ENCODE assay signal across 15 cellular contexts in the genomic region with DNA sequence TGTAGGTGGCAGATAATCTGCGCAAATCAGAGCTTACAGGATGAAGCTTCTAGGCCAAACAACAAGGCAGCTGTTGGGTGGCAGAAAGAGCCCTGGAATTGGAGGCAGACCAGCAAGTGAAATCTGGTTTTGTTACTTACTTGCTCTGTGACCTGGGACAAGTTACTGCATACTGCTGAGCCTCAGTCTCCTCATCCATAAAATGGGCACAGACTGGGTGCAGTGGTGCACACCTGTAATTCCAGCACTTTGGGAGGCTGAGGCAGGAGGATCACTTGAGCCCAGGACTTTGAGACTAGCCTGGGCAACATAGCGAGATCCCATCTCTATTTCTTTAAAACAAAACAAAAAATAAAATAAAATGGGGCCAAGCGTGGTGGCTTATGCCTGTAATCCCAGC. TPM values are rescaled to one million over a fixed set of nuclear protein-coding genes. Genes with fewer than 3 reads are reported as not detected.
DNase-seq lines count a peak whose midpoint lies in the region; ATAC-seq, FAIRE-seq and TF ChIP-seq lines count a peak whose summit lies in the region.
"Had no signal": no experiment of that assay in that cellular context is flagged by ENCODE, and none has a peak within 500 bp of the region (broad histone marks: within the 10 kb centered on the region; RNA-seq: fewer than 3 reads in every experiment).

No MANE protein-coding gene starts in this region.

- TF ChIP-seq EP300 in K562 (IDR thresholded peaks at IDR 0.05; ENCODE audit: low read length) = no peak

- no peak for TF ChIP-seq POLR2A in K562 (conservative IDR thresholded peaks at IDR 0.05)
- TF ChIP-seq POLR2A in prostate gland (IDR thresholded peaks at IDR 0.05) = no peak

- no peaks in the 10 kb centered on the region for H3K27me3 ChIP-seq in cardiac muscle cell
- H3K27me3 ChIP-seq in K562 (ENCODE audit: control insufficient read depth in 2 of 2, insufficient read depth in 2 of 2, low read length in 2 of 2) = peaks cover 0 to 13% of the 10 kb centered on the region in 2 experiments; a peak in 2 of 5 replicates
- H3K27me3 ChIP-seq in prostate gland (replicated peaks; ENCODE audit: insufficient read depth) = no peaks in the 10 kb centered on the region
- H3K27me3 ChIP-seq: BLaER1 treated with 17β-estradiol and CSF1 and Interleukin-3, amounts not matched to agents 10 nM and 100 nM had no signal

- H3K27ac ChIP-seq in cardiac muscle cell (peak overlapping the region; percentile 46), K562 (ENCODE audit: extremely low read depth, low read depth, low read length) (no peak overlapping the region), prostate gland (peak overlapping the region; percentile 40 to 72)
- H3K27ac ChIP-seq: BLaER1 treated with 17β-estradiol and CSF1 and Interleukin-3, amounts not matched to agents 10 nM and 100 nM; HL-60 had no signal

- no peaks in the 10 kb centered on the region for H3K9me3 ChIP-seq in cardiac muscle cell (ENCODE audit: low read depth)
- no peaks in the 10 kb centered on the region for H3K9me3 ChIP-seq in K562 (replicated peaks; ENCODE audit: control insufficient read depth, insufficient read depth, low read depth, low read length)
- no peaks in the 10 kb centered on the region for H3K9me3 ChIP-seq in prostate gland

- WGBS in K562 (ENCODE audit: insufficient coverage, low coverage, missing lambda C conversion rate) = 37% methylated on average over 3 of the region's 3 CpGs
- WGBS in prostate gland = 94% methylated on average over 3 of the region's 3 CpGs

- no peak overlapping the region for H3K4me2 ChIP-seq in K562 (ENCODE audit: insufficient read depth, low read length)
- H3K4me2 ChIP-seq: BLaER1 treated with 17β-estradiol and CSF1 and Interleukin-3, amounts not matched to agents 10 nM and 100 nM had no signal

- no peaks in the 10 kb centered on the region for H3K79me2 ChIP-seq in K562 (ENCODE audit: control insufficient read depth, insufficient read depth, low read length)

- H3K4me3 ChIP-seq in cardiac muscle cell (no peak overlapping the region), K562 (no peak overlapping the region), prostate gland (no peak overlapping the region)
- H3K4me3 ChIP-seq: BLaER1 treated with 17β-estradiol and CSF1 and Interleukin-3, amounts not matched to agents 10 nM and 100 nM had no signal

- H3K4me1 ChIP-seq in cardiac muscle cell (ENCODE audit: low read depth) (peaks cover 9% of the 10 kb centered on the region), K562 (replicated peaks in 1 of 2; ENCODE audit: control insufficient read depth in 2 of 2, insufficient read depth in 2 of 2, low read length in 2 of 2) (no peaks in the 10 kb centered on the region; a peak in 1 of 5 replicates), prostate gland (replicated peaks) (no peaks in the 10 kb centered on the region)
- H3K4me1 ChIP-seq: BLaER1 treated with 17β-estradiol and CSF1 and Interleukin-3, amounts not matched to agents 10 nM and 100 nM had no signal

- FAIRE-seq in K562 (lab: Jason Lieb, UNC) = no peak
- FAIRE-seq: H54 had no signal

- CTCF ChIA-PET in K562 (lab: Yijun Ruan, JAX; ENCODE audit: low intra/inter-chr PET ratio) = no interaction called here
- CTCF ChIA-PET in activated naive CD4-positive, alpha-beta T cell treated with anti-CD3 and anti-CD28 coated beads, Interleukin-2, amount 10 ng/mL, durations not matched to agents 7 days and 5 days (lab: Charles Lee) = no interaction called here

- no peaks in the 10 kb centered on the region for H3K36me3 Mint-ChIP-seq in nephron (ENCODE audit: low read depth)
- no peaks in the 10 kb centered on the region for H3K36me3 Mint-ChIP-seq in activated naive CD4-positive, alpha-beta T cell treated with anti-CD3 and anti-CD28 coated beads, Interleukin-2, amount 10 ng/mL, durations not matched to agents 7 days and 5 days
- no peaks in the 10 kb centered on the region for H3K36me3 Mint-ChIP-seq in activated T-helper 17 cell treated with anti-CD3 and anti-CD28 coated beads, Interleukin-2, amount 50 U/mL, for 72 hours (ENCODE audit: low read depth)
- H3K36me3 Mint-ChIP-seq: CD4-positive, CD25-positive, alpha-beta regulatory T cell had no signal

- BruUV-seq in K562 (replicated peaks; lab: Mats Ljungman, UMichigan) = no TSS peak

- no peaks in the 10 kb centered on the region for H3K9me1 ChIP-seq in K562 (ENCODE audit: control insufficient read depth, insufficient read depth, low read length)

- intact Hi-C loops in Right ventricle myocardium superior (cut with DNase I) (no loop called here), K562 (cut with micrococcal nuclease) (no loop called here), prostate gland (cut with DNase I) (no loop called here)

- H3K27me3 Mint-ChIP-seq in nephron (ENCODE audit: low read depth) = no peaks in the 10 kb centered on the region
- H3K27me3 Mint-ChIP-seq in activated naive CD4-positive, alpha-beta T cell treated with anti-CD3 and anti-CD28 coated beads, Interleukin-2, amount 10 ng/mL, durations not matched to agents 7 days and 5 days = peaks cover 25% of the 10 kb centered on the region
- peaks cover 3% of the 10 kb centered on the region for H3K27me3 Mint-ChIP-seq in activated T-helper 17 cell treated with anti-CD3 and anti-CD28 coated beads, Interleukin-2, amount 50 U/mL, for 72 hours

- H3K9me3 Mint-ChIP-seq in nephron = no peaks in the 10 kb centered on the region
- H3K9me3 Mint-ChIP-seq in activated naive CD4-positive, alpha-beta T cell treated with anti-CD3 and anti-CD28 coated beads, Interleukin-2, amount 10 ng/mL, durations not matched to agents 7 days and 5 days = peaks cover 5% of the 10 kb centered on the region
- H3K9me3 Mint-ChIP-seq in activated T-helper 17 cell treated with anti-CD3 and anti-CD28 coated beads, Interleukin-2, amount 50 U/mL, for 72 hours = no peaks in the 10 kb centered on the region

- no peak overlapping the region for H3K4me3 Mint-ChIP-seq in nephron
- H3K4me3 Mint-ChIP-seq in activated naive CD4-positive, alpha-beta T cell treated with anti-CD3 and anti-CD28 coated beads, Interleukin-2, amount 10 ng/mL, durations not matched to agents 7 days and 5 days = no peak overlapping the region
- no peak overlapping the region for H3K4me3 Mint-ChIP-seq in activated T-helper 17 cell treated with anti-CD3 and anti-CD28 coated beads, Interleukin-2, amount 50 U/mL, for 72 hours
- H3K4me3 Mint-ChIP-seq: CD4-positive, CD25-positive, alpha-beta regulatory T cell had no signal

- H2AFZ ChIP-seq in K562 (ENCODE audit: low read depth, low read length) = no peak overlapping the region

- POLR2A ChIA-PET in K562 (lab: Yijun Ruan, JAX) = interaction anchor here (1.0 kb wide), 1 partner anchor 8 kb away, joined by 3 read pairs; no protein-coding TSS in a partner anchor

- H3K36me3 ChIP-seq in cardiac muscle cell = no peaks in the 10 kb centered on the region
- H3K36me3 ChIP-seq in K562 (ENCODE audit: control insufficient read depth, insufficient read depth, low read length) = no peaks in the 10 kb centered on the region
- no peaks in the 10 kb centered on the region for H3K36me3 ChIP-seq in prostate gland
- H3K36me3 ChIP-seq: BLaER1 treated with 17β-estradiol and CSF1 and Interleukin-3, amounts not matched to agents 10 nM and 100 nM had no signal

- no peak overlapping the region for H3K9ac ChIP-seq in K562 (ENCODE audit: insufficient read depth in 1 of 2, low read depth in 2 of 2, low read length in 2 of 2)
- H3K9ac ChIP-seq: BLaER1 treated with 17β-estradiol and CSF1 and Interleukin-3, amounts not matched to agents 10 nM and 100 nM had no signal

- DNase-seq in cardiac muscle cell (ENCODE audit: low read depth in 1 of 2, low spot score in 1 of 2) (no peak), Right ventricle myocardium superior (no peak), K562 (ENCODE audit: extremely low read depth in 1 of 4, low spot score in 3 of 4) (no peak), prostate gland (ENCODE audit: low spot score) (no peak), NCI-H774 (lab: John Stamatoyannopoulos, UW) (no peak)
- DNase-seq in activated naive CD4-positive, alpha-beta T cell treated with anti-CD3 and anti-CD28 coated beads, Interleukin-2, amount 10 ng/mL, durations not matched to agents 7 days and 5 days = no peak
- DNase-seq: 8988T; ACHN; CD4-positive, CD25-positive, alpha-beta regulatory T cell had no signal

- ATAC-seq in Right ventricle myocardium superior (ENCODE audit: poor library complexity) (no peak), K562 (no peak)
- no peak for ATAC-seq in activated T-helper 17 cell treated with anti-CD3 and anti-CD28 coated beads, Interleukin-2, amount 50 U/mL, for 72 hours (replicated peaks)
- ATAC-seq: HCT116 had no signal

- no peaks in the 10 kb centered on the region for H4K20me1 ChIP-seq in K562 (replicated peaks; ENCODE audit: control insufficient read depth, insufficient read depth, low read length)
- H4K20me1 ChIP-seq: BLaER1 treated with 17β-estradiol and CSF1 and Interleukin-3, amounts not matched to agents 10 nM and 100 nM had no signal

- peaks cover 9% of the 10 kb centered on the region for H3K4me1 Mint-ChIP-seq in nephron
- peaks cover 3% of the 10 kb centered on the region for H3K4me1 Mint-ChIP-seq in activated naive CD4-positive, alpha-beta T cell treated with anti-CD3 and anti-CD28 coated beads, Interleukin-2, amount 10 ng/mL, durations not matched to agents 7 days and 5 days
- H3K4me1 Mint-ChIP-seq in activated T-helper 17 cell treated with anti-CD3 and anti-CD28 coated beads, Interleukin-2, amount 50 U/mL, for 72 hours = no peaks in the 10 kb centered on the region

- no peak for TF ChIP-seq CTCF in cardiac muscle cell (IDR thresholded peaks at IDR 0.05; ENCODE audit: low read depth, low read length)
- no peak for TF ChIP-seq CTCF in K562 (IDR thresholded peaks at IDR 0.05 in 2 of 3, conservative IDR thresholded peaks at IDR 0.05 in 1 of 3; ENCODE audit: insufficient read depth in 2 of 3, low read depth in 1 of 3, low read length in 3 of 3)
- no peak for TF ChIP-seq CTCF in nephron (IDR thresholded peaks at IDR 0.05; ENCODE audit: unreplicated experiment in 3 of 3)
- TF ChIP-seq CTCF in prostate gland (IDR thresholded peaks at IDR 0.05) = no peak

- in situ Hi-C loops in K562 (cut with MboI) = no loop called here

- peak overlapping the region; percentile 39 to 86 (median 55) for H3K27ac Mint-ChIP-seq in nephron
- H3K27ac Mint-ChIP-seq in activated naive CD4-positive, alpha-beta T cell treated with anti-CD3 and anti-CD28 coated beads, Interleukin-2, amount 10 ng/mL, durations not matched to agents 7 days and 5 days = no peak overlapping the region
- no peak overlapping the region for H3K27ac Mint-ChIP-seq in activated T-helper 17 cell treated with anti-CD3 and anti-CD28 coated beads, Interleukin-2, amount 50 U/mL, for 72 hours
- H3K27ac Mint-ChIP-seq: CD4-positive, CD25-positive, alpha-beta regulatory T cell had no signal

- TF ChIP-seq RAD21 in K562 (CRISPR knock-in tag; conservative IDR thresholded peaks at IDR 0.05 in 1 of 2, IDR thresholded peaks at IDR 0.05 in 1 of 2) = no peak

RNA-seq across cellular contexts. Expression of a gene that starts 31.4 kb away (rescaled TPM):
- total RNA-seq in cardiac muscle cell (759 and 1,227 TPM in 2 replicates), Right ventricle myocardium superior (119 TPM), K562 (2014; rRNA removed) (931 and 1,004 TPM in 2 replicates), K562 (2014; rRNA removed; fragmentation: Illumina TruSeq; extraction: Trizol) (412 and 414 TPM in 2 replicates), K562 (2015; rRNA removed; fragmentation: Illumina TruSeq; extraction: Trizol) (602 and 624 TPM in 2 replicates), K562 (2021) (597 and 695 TPM in 2 replicates), prostate gland (100 to 1,000 TPM; 616 to 965 TPM)
- polyA plus RNA-seq in cardiac muscle cell (1,076 and 1,511 TPM in 2 replicates), K562 (2011; rRNA removed) (767 and 895 TPM in 2 replicates), K562 (2014; fragmentation: Illumina TruSeq; extraction: Trizol) (978 and 1,143 TPM in 2 replicates), K562 (2014; fragmentation: Nextera tagmentation; extraction: Ambion mirVana) (1,000 to 10,000 TPM; 3,092 to 4,142 TPM), K562 (2014; rRNA removed) (1,391 and 1,423 TPM in 2 replicates)
- total RNA-seq in K562 (2011; cell fraction: chromatin; rRNA removed; ENCODE audit: low replicate concordance) = 82.0 and 133 TPM in 2 replicates
- 297 and 320 TPM in 2 replicates for total RNA-seq in K562 (2011; cell fraction: nucleolus; rRNA removed)
- total RNA-seq in K562 (2011; cell fraction: nucleoplasm; rRNA removed) = 251 and 255 TPM in 2 replicates
- polyA plus RNA-seq in K562 (2011; cell fraction: cytosol; rRNA removed) = 2,103 and 2,986 TPM in 2 replicates
- polyA plus RNA-seq in K562 (2011; cell fraction: nucleus; rRNA removed) = 1,412 and 1,636 TPM in 2 replicates
- polyA plus RNA-seq in K562 (2012) = 684 and 920 TPM in 2 replicates
- 235 and 279 TPM in 2 replicates for polyA minus RNA-seq in K562 (2011; rRNA and poly(A)+ RNA removed)
- polyA minus RNA-seq in K562 (2011; cell fraction: cytosol; rRNA and poly(A)+ RNA removed) = 175 and 210 TPM in 2 replicates
- 147 and 169 TPM in 2 replicates for polyA minus RNA-seq in K562 (2011; cell fraction: nucleus; rRNA and poly(A)+ RNA removed)
- total RNA-seq in activated T-helper 17 cell treated with anti-CD3 and anti-CD28 coated beads, Interleukin-2, amount 50 U/mL, for 72 hours = 100 to 1,000 TPM; 291 to 437 TPM

RNA-seq across cellular contexts. Expression of a gene that starts 37.6 kb away (rescaled TPM):
- total RNA-seq in cardiac muscle cell (22.5 and 28.8 TPM in 2 replicates), Right ventricle myocardium superior (5.4 TPM), K562 (2014; rRNA removed) (not detected in 2 replicates), K562 (2014; rRNA removed; fragmentation: Illumina TruSeq; extraction: Trizol) (not detected in 2 replicates), K562 (2015; rRNA removed; fragmentation: Illumina TruSeq; extraction: Trizol) (not detected in 2 replicates), K562 (2021) (0.16 TPM in 2 replicates), prostate gland (1 to 10 TPM; 1.7 to 8.2 TPM)
- polyA plus RNA-seq in cardiac muscle cell (26.2 and 38.7 TPM in 2 replicates), K562 (2011; rRNA removed) (0.04 TPM in 1 of 2 replicates, not detected in the other), K562 (2014; fragmentation: Illumina TruSeq; extraction: Trizol) (not detected in 2 replicates), K562 (2014; fragmentation: Nextera tagmentation; extraction: Ambion mirVana) (not detected), K562 (2014; rRNA removed) (not detected in 2 replicates)
- not detected in 2 replicates for total RNA-seq in K562 (2011; cell fraction: chromatin; rRNA removed; ENCODE audit: low replicate concordance)
- not detected in 2 replicates for total RNA-seq in K562 (2011; cell fraction: nucleolus; rRNA removed)
- total RNA-seq in K562 (2011; cell fraction: nucleoplasm; rRNA removed) = not detected in 2 replicates
- 0.03 TPM in 1 of 2 replicates, not detected in the other for polyA plus RNA-seq in K562 (2011; cell fraction: cytosol; rRNA removed)
- 0.04 and 0.06 TPM in 2 replicates for polyA plus RNA-seq in K562 (2011; cell fraction: nucleus; rRNA removed)
- polyA plus RNA-seq in K562 (2012) = 0.04 TPM in 1 of 2 replicates, not detected in the other
- 0.33 TPM in 1 of 2 replicates, not detected in the other for polyA minus RNA-seq in K562 (2011; rRNA and poly(A)+ RNA removed)
- polyA minus RNA-seq in K562 (2011; cell fraction: cytosol; rRNA and poly(A)+ RNA removed) = not detected in 2 replicates
- not detected in 2 replicates for polyA minus RNA-seq in K562 (2011; cell fraction: nucleus; rRNA and poly(A)+ RNA removed)
- under 1 TPM in 1 of 2 donors, not detected in 1; 0.24 TPM for total RNA-seq in activated T-helper 17 cell treated with anti-CD3 and anti-CD28 coated beads, Interleukin-2, amount 50 U/mL, for 72 hours
- total RNA-seq: CD4-positive, CD25-positive, alpha-beta regulatory T cell had no signal
- polyA plus RNA-seq: CD4-positive, CD25-positive, alpha-beta regulatory T cell had no signal

RNA-seq across cellular contexts. Expression of a gene that starts 39.6 kb away (rescaled TPM):
- total RNA-seq in cardiac muscle cell (11.9 and 21.1 TPM in 2 replicates), Right ventricle myocardium superior (15.1 TPM), K562 (2014; rRNA removed) (37.3 and 38.8 TPM in 2 replicates), K562 (2014; rRNA removed; fragmentation: Illumina TruSeq; extraction: Trizol) (78.4 and 80.9 TPM in 2 replicates), K562 (2015; rRNA removed; fragmentation: Illumina TruSeq; extraction: Trizol) (56.3 and 65.4 TPM in 2 replicates), K562 (2021) (53.2 and 55.3 TPM in 2 replicates), prostate gland (10 to 100 TPM; 15.7 to 21.9 TPM)
- polyA plus RNA-seq in cardiac muscle cell (41.9 and 58.8 TPM in 2 replicates), K562 (2011; rRNA removed) (53.5 and 85.7 TPM in 2 replicates), K562 (2014; fragmentation: Illumina TruSeq; extraction: Trizol) (59.8 and 64.9 TPM in 2 replicates), K562 (2014; fragmentation: Nextera tagmentation; extraction: Ambion mirVana) (100 to 1,000 TPM; 354 TPM), K562 (2014; rRNA removed) (60.6 and 73.3 TPM in 2 replicates)
- 11.4 and 14.2 TPM in 2 replicates for total RNA-seq in K562 (2011; cell fraction: chromatin; rRNA removed; ENCODE audit: low replicate concordance)
- total RNA-seq in K562 (2011; cell fraction: nucleolus; rRNA removed) = 14.3 and 14.8 TPM in 2 replicates
- 17.2 and 23.1 TPM in 2 replicates for total RNA-seq in K562 (2011; cell fraction: nucleoplasm; rRNA removed)
- polyA plus RNA-seq in K562 (2011; cell fraction: cytosol; rRNA removed) = 12.9 and 27.2 TPM in 2 replicates
- 10.3 and 16.9 TPM in 2 replicates for polyA plus RNA-seq in K562 (2011; cell fraction: nucleus; rRNA removed)
- polyA plus RNA-seq in K562 (2012) = 28.3 and 77.9 TPM in 2 replicates
- 27.3 and 27.5 TPM in 2 replicates for polyA minus RNA-seq in K562 (2011; rRNA and poly(A)+ RNA removed)
- 16.0 and 19.2 TPM in 2 replicates for polyA minus RNA-seq in K562 (2011; cell fraction: cytosol; rRNA and poly(A)+ RNA removed)
- 5.7 and 13.3 TPM in 2 replicates for polyA minus RNA-seq in K562 (2011; cell fraction: nucleus; rRNA and poly(A)+ RNA removed)
- 10 to 100 TPM; 31.8 to 58.6 TPM for total RNA-seq in activated T-helper 17 cell treated with anti-CD3 and anti-CD28 coated beads, Interleukin-2, amount 50 U/mL, for 72 hours

RNA-seq across cellular contexts. Expression of a gene that starts 39.7 kb away (rescaled TPM):
- total RNA-seq in cardiac muscle cell (13.8 and 19.3 TPM in 2 replicates), Right ventricle myocardium superior (13.0 TPM), K562 (2014; rRNA removed) (22.2 and 29.0 TPM in 2 replicates), K562 (2014; rRNA removed; fragmentation: Illumina TruSeq; extraction: Trizol) (28.2 and 29.5 TPM in 2 replicates), K562 (2015; rRNA removed; fragmentation: Illumina TruSeq; extraction: Trizol) (27.1 and 29.0 TPM in 2 replicates), K562 (2021) (52.6 and 53.6 TPM in 2 replicates), prostate gland (10 to 100 TPM; 19.3 to 30.1 TPM)
- polyA plus RNA-seq in cardiac muscle cell (11.4 and 12.7 TPM in 2 replicates), K562 (2011; rRNA removed) (30.1 and 38.9 TPM in 2 replicates), K562 (2014; fragmentation: Illumina TruSeq; extraction: Trizol) (29.7 and 38.9 TPM in 2 replicates), K562 (2014; fragmentation: Nextera tagmentation; extraction: Ambion mirVana) (10 to 100 TPM in 1 of 2 experiments, 1 to 10 TPM in 1; 5.8 to 14.3 TPM), K562 (2014; rRNA removed) (24.0 and 24.2 TPM in 2 replicates)
- 17.9 and 20.6 TPM in 2 replicates for total RNA-seq in K562 (2011; cell fraction: chromatin; rRNA removed; ENCODE audit: low replicate concordance)
- 14.3 and 15.7 TPM in 2 replicates for total RNA-seq in K562 (2011; cell fraction: nucleolus; rRNA removed)
- total RNA-seq in K562 (2011; cell fraction: nucleoplasm; rRNA removed) = 22.1 and 34.4 TPM in 2 replicates
- 18.8 and 22.9 TPM in 2 replicates for polyA plus RNA-seq in K562 (2011; cell fraction: cytosol; rRNA removed)
- 21.7 and 29.0 TPM in 2 replicates for polyA plus RNA-seq in K562 (2011; cell fraction: nucleus; rRNA removed)
- 18.9 and 20.0 TPM in 2 replicates for polyA plus RNA-seq in K562 (2012)
- 27.7 and 28.0 TPM in 2 replicates for polyA minus RNA-seq in K562 (2011; rRNA and poly(A)+ RNA removed)
- 11.5 and 11.9 TPM in 2 replicates for polyA minus RNA-seq in K562 (2011; cell fraction: cytosol; rRNA and poly(A)+ RNA removed)
- 7.8 and 10.0 TPM in 2 replicates for polyA minus RNA-seq in K562 (2011; cell fraction: nucleus; rRNA and poly(A)+ RNA removed)
- 10 to 100 TPM; 33.2 to 41.3 TPM for total RNA-seq in activated T-helper 17 cell treated with anti-CD3 and anti-CD28 coated beads, Interleukin-2, amount 50 U/mL, for 72 hours

Comparison
In these comparisons a context has a peak if more than half of its experiments do, and no peak if none do; other contexts are left out.
1. H3K27ac Mint-ChIP-seq: peak in nephron (3 of 3); none in activated naive CD4-positive, alpha-beta T cell treated with anti-CD3 and anti-CD28 coated beads, Interleukin-2, amount 10 ng/mL, durations not matched to agents 7 days and 5 days (single experiment) and activated T-helper 17 cell treated with anti-CD3 and anti-CD28 coated beads, Interleukin-2, amount 50 U/mL, for 72 hours (single experiment).